ENCODE assay signal across 23 cellular contexts in genomic region chr12:87511371-87511770, GRCh38.
A peak's percentile ranks its signal among the peaks of the same experiment; 100 is the strongest.
DNase-seq lines count a peak whose midpoint lies in the region; ATAC-seq, FAIRE-seq and TF ChIP-seq lines count a peak whose summit lies in the region.
"Had no signal": no experiment of that assay in that cellular context is flagged by ENCODE, and none has a peak within 500 bp of the region (broad histone marks: within the 10 kb centered on the region; RNA-seq: fewer than 3 reads in every experiment).

No MANE protein-coding gene starts in this region.

- dilution Hi-C loops in keratinocyte (cut with MboI; ENCODE audit: extremely low pct_ligation_motif_present, low sequenced_read_pairs), result no loop called here

- H4K20me1 ChIP-seq in Karpas-422 (ENCODE audit: insufficient read depth, low read depth, low read length), result no peaks in the 10 kb centered on the region
- no peaks in the 10 kb centered on the region for H4K20me1 ChIP-seq in keratinocyte (ENCODE audit: control insufficient read depth, extremely low read depth, insufficient read depth, low read length)
- H4K20me1 ChIP-seq: BLaER1 had no signal

- H3K27me3 Mint-ChIP-seq in activated T-cell treated with anti-CD3 and anti-CD28 coated beads, Interleukin-2, amount 50 U/mL, for 72 hours (ENCODE audit: low read depth), result no peaks in the 10 kb centered on the region
- H3K27me3 Mint-ChIP-seq: CD4-positive, CD25-positive, alpha-beta regulatory T cell had no signal

- H3K79me2 ChIP-seq in Karpas-422 (ENCODE audit: low read length) (no peaks in the 10 kb centered on the region), keratinocyte (ENCODE audit: control insufficient read depth, insufficient read depth, low read length) (no peaks in the 10 kb centered on the region)

- no peak overlapping the region for H3K27ac Mint-ChIP-seq in activated T-cell treated with anti-CD3 and anti-CD28 coated beads, Interleukin-2, amount 50 U/mL, for 72 hours
- H3K27ac Mint-ChIP-seq: CD4-positive, CD25-positive, alpha-beta regulatory T cell had no signal

- H2AFZ ChIP-seq in Karpas-422 (ENCODE audit: low read length) (peak overlapping the region; percentile 90; the same call in 1 of the 2 replicates), keratinocyte (ENCODE audit: control insufficient read depth, low read length) (peak overlapping the region; percentile 66)
- H2AFZ ChIP-seq: GM23248 had no signal

- H3K9me1 ChIP-seq in keratinocyte (ENCODE audit: control insufficient read depth, extremely low read depth, insufficient read depth, low read length), result no peaks in the 10 kb centered on the region

- no peaks in the 10 kb centered on the region for H3K36me3 Mint-ChIP-seq in activated T-cell treated with anti-CD3 and anti-CD28 coated beads, Interleukin-2, amount 50 U/mL, for 72 hours (ENCODE audit: insufficient read depth in 2 of 2)
- H3K36me3 Mint-ChIP-seq: CD4-positive, CD25-positive, alpha-beta regulatory T cell had no signal

- DNase-seq in A172 (ENCODE audit: low spot score) (peak; percentile 12), Karpas-422 (no peak), keratinocyte (ENCODE audit: low read depth, low spot score) (no peak), cortex of kidney (lab: John Stamatoyannopoulos, UW) (no peak), T-helper 9 cell (no peak)
- DNase-seq in activated T-cell treated with anti-CD3 and anti-CD28 coated beads, Interleukin-2, amount 50 U/mL, for 72 hours, result no peak
- DNase-seq: CD4-positive, CD25-positive, alpha-beta regulatory T cell; GM23248; H7; KG1; NCI-H1048; NCI-H1417 treated with DMSO at 0.1 percent for 48 hours; NCI-H1694 treated with DMSO at 0.1 percent for 48 hours; NCI-H2081; NCI-H226; NCI-H510A; SHP77 had no signal

- no peak overlapping the region for H3K4me3 Mint-ChIP-seq in activated T-cell treated with anti-CD3 and anti-CD28 coated beads, Interleukin-2, amount 50 U/mL, for 72 hours
- H3K4me3 Mint-ChIP-seq: CD4-positive, CD25-positive, alpha-beta regulatory T cell had no signal

- no peaks in the 10 kb centered on the region for H3K9me2 ChIP-seq in Karpas-422 (replicated peaks; ENCODE audit: insufficient read depth, low read length)

- ATAC-seq in esophagus mucosa, result peak; percentile 74
- no peak for ATAC-seq in activated T-cell treated with anti-CD3 and anti-CD28 coated beads, Interleukin-2, amount 50 U/mL, for 72 hours (replicated peaks in 1 of 2)

- H3K4me1 Mint-ChIP-seq in activated T-cell treated with anti-CD3 and anti-CD28 coated beads, Interleukin-2, amount 50 U/mL, for 72 hours (ENCODE audit: low read depth), result no peaks in the 10 kb centered on the region
- H3K4me1 Mint-ChIP-seq: CD4-positive, CD25-positive, alpha-beta regulatory T cell had no signal

- H3K4me3 ChIP-seq in Karpas-422 (ENCODE audit: low read length) (no peak overlapping the region), keratinocyte (ENCODE audit: control insufficient read depth in 2 of 3, extremely low read depth in 1 of 3, insufficient read depth in 2 of 3, low read depth in 1 of 3, low read length in 3 of 3) (no peak overlapping the region)
- H3K4me3 ChIP-seq: BLaER1, GM23248 had no signal

- FAIRE-seq in keratinocyte (lab: Jason Lieb, UNC), result no peak
- FAIRE-seq: A204.1, D721Med, GM18507 had no signal

- no peak for TF ChIP-seq CTCF in keratinocyte (optimal IDR thresholded peaks at IDR 0.05 in 1 of 3, IDR thresholded peaks at IDR 0.05 in 1 of 3, conservative IDR thresholded peaks at IDR 0.05 in 1 of 3; ENCODE audit: extremely low read depth in 1 of 3, insufficient read depth in 2 of 3, low read length in 3 of 3)

- H3K9ac ChIP-seq in Karpas-422 (ENCODE audit: low read length) (no peak overlapping the region), keratinocyte (ENCODE audit: control insufficient read depth, extremely low read depth, insufficient read depth, low read length) (no peak overlapping the region)
- H3K9ac ChIP-seq: BLaER1, GM23248 had no signal

- H3K4me1 ChIP-seq in Karpas-422 (ENCODE audit: low read length) (peaks cover 32% of the 10 kb centered on the region), keratinocyte (ENCODE audit: control insufficient read depth, extremely low read depth, insufficient read depth, low read length) (peaks cover 4% of the 10 kb centered on the region)
- H3K4me1 ChIP-seq: BLaER1 had no signal

- H3K27me3 ChIP-seq in Karpas-422 (ENCODE audit: low read length), result no peaks in the 10 kb centered on the region
- H3K27me3 ChIP-seq in keratinocyte (ENCODE audit: control insufficient read depth, extremely low read depth, insufficient read depth, low read length), result no peaks in the 10 kb centered on the region
- H3K27me3 ChIP-seq: BLaER1 had no signal

- H3K9me3 ChIP-seq in Karpas-422 (ENCODE audit: low read length) (no peaks in the 10 kb centered on the region), keratinocyte (ENCODE audit: control insufficient read depth, low read depth, low read length) (no peaks in the 10 kb centered on the region)
- H3K9me3 ChIP-seq: BLaER1 had no signal

- H3K4me2 ChIP-seq in Karpas-422 (ENCODE audit: low read depth, low read length, poor library complexity, severe bottlenecking) (no peak overlapping the region), keratinocyte (ENCODE audit: control insufficient read depth, extremely low read depth, insufficient read depth, low read depth, low read length) (no peak overlapping the region)
- H3K4me2 ChIP-seq: BLaER1 had no signal

- peaks cover 5 to 6% of the 10 kb centered on the region in 2 donors for H3K9me3 Mint-ChIP-seq in activated T-cell treated with anti-CD3 and anti-CD28 coated beads, Interleukin-2, amount 50 U/mL, for 72 hours

- H3K36me3 ChIP-seq in Karpas-422 (ENCODE audit: insufficient read depth, low read length) (no peaks in the 10 kb centered on the region), keratinocyte (ENCODE audit: control insufficient read depth in 2 of 2, extremely low read depth in 1 of 2, insufficient read depth in 2 of 2, low read length in 2 of 2) (no peaks in the 10 kb centered on the region)
- H3K36me3 ChIP-seq: BLaER1 had no signal

- no peak overlapping the region for H3K27ac ChIP-seq in Karpas-422 (ENCODE audit: low read length)
- no peak overlapping the region for H3K27ac ChIP-seq in keratinocyte (ENCODE audit: control insufficient read depth, insufficient read depth, low read length)
- H3K27ac ChIP-seq: BLaER1, GM23248, RWPE1 had no signal
